In genomic region chr10:61899045-61899444, GRCh38 we compare ENCODE assay signal across 8 cellular contexts. TPM values are rescaled to one million over a fixed set of nuclear protein-coding genes. Genes with fewer than 3 reads are reported as not detected.
A peak's percentile ranks its signal among the peaks of the same experiment; 100 is the strongest.
DNase-seq lines count a peak whose midpoint lies in the region; ATAC-seq lines count a peak whose summit lies in the region.

No MANE protein-coding gene starts in this region.

- peak overlapping the region; percentile 95 for H3K4me2 ChIP-seq in skeletal muscle satellite cell (ENCODE audit: low read length)

- ATAC-seq in GM18868 (IDR thresholded peaks at IDR 0.05; ENCODE audit: unreplicated experiment): no peak

- H3K36me3 ChIP-seq in duodenal mucosa (ENCODE audit: control insufficient read depth in 1 of 2, insufficient read depth in 2 of 2, low read length in 2 of 2) (no peaks in the 10 kb centered on the region), skeletal muscle satellite cell (ENCODE audit: insufficient read depth, low read length) (no peaks in the 10 kb centered on the region)

- no peaks in the 10 kb centered on the region for H3K27me3 ChIP-seq in duodenal mucosa (ENCODE audit: control insufficient read depth in 1 of 2, insufficient read depth in 2 of 2, low read length in 2 of 2)
- no peaks in the 10 kb centered on the region for H3K27me3 ChIP-seq in skeletal muscle satellite cell (ENCODE audit: control insufficient read depth, insufficient read depth, low read length)

- no peaks in the 10 kb centered on the region for H3K9me3 ChIP-seq in duodenal mucosa (ENCODE audit: control insufficient read depth in 1 of 2, low read length in 2 of 2)
- no peaks in the 10 kb centered on the region for H3K9me3 ChIP-seq in skeletal muscle satellite cell (replicated peaks; ENCODE audit: low read length)

- H3K9ac ChIP-seq in duodenal mucosa (ENCODE audit: low read depth in 1 of 2, low read length in 2 of 2) (peak overlapping the region in 1 of 2 donors; percentile 99), skeletal muscle satellite cell (ENCODE audit: low read depth, low read length) (peak overlapping the region; percentile 80)

- H3K4me1 ChIP-seq in duodenal mucosa (ENCODE audit: control insufficient read depth in 1 of 2, insufficient read depth in 2 of 2, low read length in 2 of 2) (peaks cover 29 to 38% of the 10 kb centered on the region in 2 donors), skeletal muscle satellite cell (ENCODE audit: control insufficient read depth, insufficient read depth, low read length) (peaks cover 38% of the 10 kb centered on the region)

- H3K4me3 ChIP-seq in duodenal mucosa (ENCODE audit: low read depth in 1 of 2, low read length in 2 of 2): peak overlapping the region; percentile 82 to 98
- peak overlapping the region; percentile 83 for H3K4me3 ChIP-seq in skeletal muscle satellite cell (ENCODE audit: low read length)

- DNase-seq in NCI-H146 treated with DMSO at 0.1 percent for 48 hours (lab: John Stamatoyannopoulos, UW; ENCODE audit: unreplicated experiment) (peak; percentile 41), NCI-H146 (lab: John Stamatoyannopoulos, UW) (no peak), OCI-M1 (lab: John Stamatoyannopoulos, UW) (peak; percentile 77), HK-2 (ENCODE audit: unreplicated experiment) (no peak), NCI-H1694 treated with DMSO at 0.1 percent for 48 hours (lab: John Stamatoyannopoulos, UW) (no peak)

- no peak overlapping the region for H3K27ac ChIP-seq in duodenal mucosa (ENCODE audit: low read depth, low read length)

RNA-seq across cellular contexts. Expression of gene ARID5B, which starts 2.5 kb away (rescaled TPM):
- total RNA-seq in skeletal muscle satellite cell (2012; rRNA removed): 22.3 and 30.4 TPM in 2 replicates

Comparison
In these comparisons a context has a peak if more than half of its experiments do, and no peak if none do; other contexts are left out.
1. DNase-seq: peak in NCI-H146 treated with DMSO at 0.1 percent for 48 hours (single experiment) and OCI-M1 (single experiment); none in NCI-H146 (single experiment), HK-2 (single experiment) and NCI-H1694 treated with DMSO at 0.1 percent for 48 hours (single experiment).